In the genomic region with DNA sequence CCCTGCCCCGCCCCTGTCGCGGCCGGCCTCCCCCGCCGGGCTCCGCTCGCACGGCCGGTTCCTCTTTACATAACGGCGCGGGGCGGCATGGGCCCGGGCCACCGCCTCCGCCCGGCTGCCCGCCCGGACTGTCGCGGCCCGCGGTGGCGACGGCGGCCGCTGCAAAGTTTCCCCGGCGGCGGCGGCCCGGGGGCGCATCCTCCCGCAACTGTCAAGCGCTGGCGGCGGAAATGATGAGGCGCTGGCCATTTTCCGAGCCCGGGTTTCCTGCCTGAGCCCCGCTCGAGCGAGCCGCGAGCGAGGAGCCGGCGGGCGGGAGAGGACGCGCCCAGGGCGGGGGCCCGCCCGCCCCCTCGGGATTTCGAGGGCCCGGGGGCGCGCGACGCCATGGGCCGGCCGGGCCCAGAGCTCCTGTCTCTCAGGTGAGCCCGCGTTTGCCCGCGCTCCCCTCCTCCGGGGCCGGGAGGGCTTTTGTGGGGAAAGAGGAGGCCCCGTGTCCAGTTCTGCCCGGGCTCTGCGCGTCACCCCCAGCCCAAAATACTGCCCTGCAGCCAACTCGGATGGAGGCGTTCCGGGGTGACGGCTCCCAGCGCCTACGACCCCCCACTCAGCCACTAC, we compare ENCODE assay signal across 8 cellular contexts. TPM values are rescaled to one million over a fixed set of nuclear protein-coding genes. Genes with fewer than 3 reads are reported as not detected.
DNase-seq lines count a peak whose midpoint lies in the region; ATAC-seq and TF ChIP-seq lines count a peak whose summit lies in the region.

A gene (plus strand): TSS at position 68 of the 618 bp plus-strand sequence. CDS start 12,223 bp downstream, outside the sequence.

- H3K9me3 ChIP-seq in Karpas-422 (ENCODE audit: low read length): no peaks in the 10 kb centered on the region
- H3K9me3 ChIP-seq in ovary: no peaks in the 10 kb centered on the region

- peak within 1 kb of the TSS; percentile 92 for H3K4me3 Mint-ChIP-seq in activated T-cell treated with anti-CD3 and anti-CD28 coated beads, Interleukin-2, amount 50 U/mL, for 24 hours

- 0 to 1% (median 1%) methylated on average over 51 to 80 of the region's 80 CpGs for WGBS in ovary, 3 donors

- POLR2A ChIA-PET in BJ (lab: Charles Lee): no interaction called here

- H2AFZ ChIP-seq in Karpas-422 (ENCODE audit: low read length): 0 out of 2 replicates have a peak within 1 kb of the TSS, but pooled peaks have one; percentile 20

- no peaks in the 10 kb centered on the region for H3K9me3 Mint-ChIP-seq in activated T-cell treated with anti-CD3 and anti-CD28 coated beads, Interleukin-2, amount 50 U/mL, for 24 hours

- peak; percentile 3 for ATAC-seq in GM19463 (IDR thresholded peaks at IDR 0.05; ENCODE audit: unreplicated experiment)

- peaks cover 68% of the 10 kb centered on the region for H3K4me1 Mint-ChIP-seq in activated T-cell treated with anti-CD3 and anti-CD28 coated beads, Interleukin-2, amount 50 U/mL, for 24 hours (ENCODE audit: low read depth)

- H3K27me3 ChIP-seq in BJ (ENCODE audit: control insufficient read depth, insufficient read depth, low read length) (no peaks in the 10 kb centered on the region), Karpas-422 (ENCODE audit: low read length) (no peaks in the 10 kb centered on the region), ovary (no peaks in the 10 kb centered on the region)

- H3K9me2 ChIP-seq in Karpas-422 (replicated peaks; ENCODE audit: insufficient read depth, low read length): no peaks in the 10 kb centered on the region

- H3K4me3 ChIP-seq in BJ (ENCODE audit: low read depth, low read length) (peak within 1 kb of the TSS; percentile 96), Karpas-422 (ENCODE audit: low read length) (peak within 1 kb of the TSS; percentile 97), ovary (peak within 1 kb of the TSS; percentile 66)

- peak within 1 kb of the TSS; percentile 85 for H3K4me2 ChIP-seq in Karpas-422 (ENCODE audit: low read depth, low read length, poor library complexity, severe bottlenecking)

- CTCF ChIA-PET in BJ (lab: Yijun Ruan, JAX): interaction anchor here (1.5 to 7.5 kb wide), 2 partner anchors 9 to 46 kb away, joined by 5 to 40 read pairs; no protein-coding TSS in a partner anchor

- H3K27me3 Mint-ChIP-seq in activated T-cell treated with anti-CD3 and anti-CD28 coated beads, Interleukin-2, amount 50 U/mL, for 24 hours: no peaks in the 10 kb centered on the region

- H3K79me2 ChIP-seq in Karpas-422 (ENCODE audit: low read length): peaks cover 50% of the 10 kb centered on the region

- peaks cover 66% of the 10 kb centered on the region for H3K4me1 ChIP-seq in Karpas-422 (ENCODE audit: low read length)
- peaks cover 11% of the 10 kb centered on the region for H3K4me1 ChIP-seq in ovary (ENCODE audit: insufficient read depth)

- DNase-seq in BJ (ENCODE audit: low read depth) (no peak), Karpas-422 (no peak), fibroblast of peridontal ligament (ENCODE audit: extremely low read depth) (peak; percentile 38), ovary (peak in 2 of 5 donors; percentile 77 to 82), SIG-M5 treated with dmso at 0.1 percent for 504 hours (lab: John Stamatoyannopoulos, UW; ENCODE audit: unreplicated experiment) (no peak), NCI-H2029 treated with DMSO at 0.1 percent for 48 hours (lab: John Stamatoyannopoulos, UW) (no peak)
- DNase-seq in activated T-cell treated with anti-CD3 and anti-CD28 coated beads, Interleukin-2, amount 50 U/mL, for 24 hours: no peak

- H3K9ac ChIP-seq in Karpas-422 (ENCODE audit: low read length): peak within 1 kb of the TSS; percentile 96

- TF ChIP-seq EP300 in ovary (IDR thresholded peaks at IDR 0.05): no peak

- peak within 1 kb of the TSS; percentile 99 for H3K27ac Mint-ChIP-seq in activated T-cell treated with anti-CD3 and anti-CD28 coated beads, Interleukin-2, amount 50 U/mL, for 24 hours

- peaks cover 29% of the 10 kb centered on the region for H3K36me3 Mint-ChIP-seq in activated T-cell treated with anti-CD3 and anti-CD28 coated beads, Interleukin-2, amount 50 U/mL, for 24 hours (ENCODE audit: low read depth)

- no peak for TF ChIP-seq CTCF in BJ (IDR thresholded peaks at IDR 0.05; ENCODE audit: insufficient read depth, low read depth, low read length)
- TF ChIP-seq CTCF in ovary (IDR thresholded peaks at IDR 0.05): peak in 1 of 3 donors; percentile 5

- intact Hi-C loops in ovary (cut with DNase I): loop anchor here in 3 of 4 donors (5.0 kb wide), 2 partner anchors 41 to 46 kb away; no protein-coding TSS in a partner anchor

- H3K27ac ChIP-seq in Karpas-422 (ENCODE audit: low read length): peak within 1 kb of the TSS; percentile 89
- H3K27ac ChIP-seq in ovary: peak within 1 kb of the TSS; percentile 38 to 83

- TF ChIP-seq POLR2A in ovary (IDR thresholded peaks at IDR 0.05): peak; percentile 22

- H4K20me1 ChIP-seq in Karpas-422 (ENCODE audit: insufficient read depth, low read depth, low read length): peaks cover 25% of the 10 kb centered on the region

- no peaks in the 10 kb centered on the region for H3K36me3 ChIP-seq in BJ (ENCODE audit: control insufficient read depth, insufficient read depth, low read length)
- H3K36me3 ChIP-seq in Karpas-422 (ENCODE audit: insufficient read depth, low read length): no peaks in the 10 kb centered on the region
- H3K36me3 ChIP-seq in ovary: no peaks in the 10 kb centered on the region

RNA-seq across cellular contexts. Expression of the gene that starts here (rescaled TPM):
- polyA plus RNA-seq in BJ (2011; rRNA removed): 19.4 and 20.2 TPM in 2 replicates
- 15.5 and 19.6 TPM in 2 replicates for polyA minus RNA-seq in BJ (2011; rRNA and poly(A)+ RNA removed)
- total RNA-seq in Karpas-422 (2014; rRNA removed; shearing (Covaris generic); ENCODE audit: low replicate concordance): 16.7 and 20.8 TPM in 2 replicates
- 10 to 100 TPM in 5 of 7 donors, 1 to 10 TPM in 2; 8.6 to 24.0 (median 14.3) TPM for total RNA-seq in ovary
- 10 to 100 TPM in 1 of 2 donors, 1 to 10 TPM in 1; 7.2 to 22.0 TPM for polyA plus RNA-seq in ovary
